Comparison of ENCODE assay signal across 11 cellular contexts in the genomic region with DNA sequence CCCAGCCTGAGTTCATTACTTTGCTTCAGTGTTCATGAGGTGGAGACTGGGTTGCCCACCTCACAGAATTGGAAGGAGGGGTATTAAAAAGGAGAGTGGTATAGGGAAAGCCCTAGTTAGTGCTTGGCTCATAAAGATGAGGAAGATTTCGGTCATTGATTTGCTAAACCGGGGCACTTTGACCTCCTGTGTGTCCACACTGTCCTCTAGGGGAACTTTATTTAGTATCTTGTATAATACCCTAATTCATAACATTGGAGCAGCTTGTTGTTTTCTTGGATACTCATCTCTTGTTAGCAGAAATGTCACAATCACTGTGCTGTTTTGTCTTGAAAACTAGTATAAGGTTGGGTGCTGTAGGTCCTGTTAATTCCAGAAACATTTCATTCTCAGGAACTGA. TPM values are rescaled to one million over a fixed set of nuclear protein-coding genes. Genes with fewer than 3 reads are reported as not detected.
"Had no signal": no experiment of that assay in that cellular context is flagged by ENCODE, and none has a peak within 500 bp of the region (broad histone marks: within the 10 kb centered on the region; RNA-seq: fewer than 3 reads in every experiment).

No MANE protein-coding gene starts in this region.

- DNase-seq: GM23248, GOT3, H7, HFFc6, IMR-90, KG1 had no signal

- H3K9ac ChIP-seq: GM23248 had no signal

- H3K9me3 ChIP-seq: HAP-1 had no signal

- H3K4me1 ChIP-seq: HAP-1 had no signal

- H3K4me3 ChIP-seq: GM23248, HAP-1, K562 had no signal

- FAIRE-seq: HTR-8/SVneo, K562 had no signal

- H3K36me3 ChIP-seq: HAP-1 had no signal

- H3K27ac ChIP-seq: GM23248 had no signal

- H3K27ac Mint-ChIP-seq: HFFc6 had no signal

- H3K4me3 Mint-ChIP-seq: HFFc6 had no signal

- ATAC-seq: HCT116, K562 had no signal

- H3K9me3 Mint-ChIP-seq: HFFc6 had no signal

- H2AFZ ChIP-seq: GM23248 had no signal

RNA-seq across cellular contexts. Expression of gene GYG2, which starts 49.8 kb away (rescaled TPM):
- total RNA-seq: HT-29 had no signal
